Comparison of ENCODE assay signal across 2 cellular contexts in the genomic region with DNA sequence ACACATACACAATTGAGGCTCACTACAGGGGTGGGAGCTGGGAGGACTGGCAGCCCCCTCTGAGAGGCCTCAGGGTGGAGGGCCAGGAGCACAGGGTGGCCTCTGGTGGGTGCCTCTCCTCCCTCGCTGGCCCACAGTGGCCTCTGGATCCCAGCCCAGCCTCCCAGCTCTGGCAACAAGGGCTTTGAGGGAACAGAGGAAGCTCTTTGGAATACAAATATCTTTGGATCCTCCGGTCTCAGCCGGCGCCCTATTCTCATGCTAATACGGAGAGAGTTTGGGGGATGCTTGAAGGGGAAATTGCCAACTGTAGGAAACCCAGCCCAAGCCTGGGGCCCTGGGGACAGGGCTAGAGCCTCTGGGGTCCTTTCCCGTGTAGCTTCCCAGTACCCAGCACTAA.
TF ChIP-seq lines count a peak whose summit lies in the region.

No MANE protein-coding gene starts in this region.

TF ChIP-seq in GM23338, 12 proteins besides CTCF, POLR2A, EP300 and RAD21:
- TF ChIP-seq POLR2AphosphoS5 (IDR thresholded peaks at IDR 0.05; ENCODE audit: low read depth) (0 out of 2 replicates have a peak, but pooled peaks have one; percentile 29), JUNB (IDR thresholded peaks at IDR 0.05; ENCODE audit: unreplicated experiment) (no peak), NANOG (IDR thresholded peaks at IDR 0.05; ENCODE audit: borderline replicate concordance) (no peak), ZNF114 (CRISPR knock-in tag; IDR thresholded peaks at IDR 0.05) (no peak)
- TF ChIP-seq, protein P1, sequence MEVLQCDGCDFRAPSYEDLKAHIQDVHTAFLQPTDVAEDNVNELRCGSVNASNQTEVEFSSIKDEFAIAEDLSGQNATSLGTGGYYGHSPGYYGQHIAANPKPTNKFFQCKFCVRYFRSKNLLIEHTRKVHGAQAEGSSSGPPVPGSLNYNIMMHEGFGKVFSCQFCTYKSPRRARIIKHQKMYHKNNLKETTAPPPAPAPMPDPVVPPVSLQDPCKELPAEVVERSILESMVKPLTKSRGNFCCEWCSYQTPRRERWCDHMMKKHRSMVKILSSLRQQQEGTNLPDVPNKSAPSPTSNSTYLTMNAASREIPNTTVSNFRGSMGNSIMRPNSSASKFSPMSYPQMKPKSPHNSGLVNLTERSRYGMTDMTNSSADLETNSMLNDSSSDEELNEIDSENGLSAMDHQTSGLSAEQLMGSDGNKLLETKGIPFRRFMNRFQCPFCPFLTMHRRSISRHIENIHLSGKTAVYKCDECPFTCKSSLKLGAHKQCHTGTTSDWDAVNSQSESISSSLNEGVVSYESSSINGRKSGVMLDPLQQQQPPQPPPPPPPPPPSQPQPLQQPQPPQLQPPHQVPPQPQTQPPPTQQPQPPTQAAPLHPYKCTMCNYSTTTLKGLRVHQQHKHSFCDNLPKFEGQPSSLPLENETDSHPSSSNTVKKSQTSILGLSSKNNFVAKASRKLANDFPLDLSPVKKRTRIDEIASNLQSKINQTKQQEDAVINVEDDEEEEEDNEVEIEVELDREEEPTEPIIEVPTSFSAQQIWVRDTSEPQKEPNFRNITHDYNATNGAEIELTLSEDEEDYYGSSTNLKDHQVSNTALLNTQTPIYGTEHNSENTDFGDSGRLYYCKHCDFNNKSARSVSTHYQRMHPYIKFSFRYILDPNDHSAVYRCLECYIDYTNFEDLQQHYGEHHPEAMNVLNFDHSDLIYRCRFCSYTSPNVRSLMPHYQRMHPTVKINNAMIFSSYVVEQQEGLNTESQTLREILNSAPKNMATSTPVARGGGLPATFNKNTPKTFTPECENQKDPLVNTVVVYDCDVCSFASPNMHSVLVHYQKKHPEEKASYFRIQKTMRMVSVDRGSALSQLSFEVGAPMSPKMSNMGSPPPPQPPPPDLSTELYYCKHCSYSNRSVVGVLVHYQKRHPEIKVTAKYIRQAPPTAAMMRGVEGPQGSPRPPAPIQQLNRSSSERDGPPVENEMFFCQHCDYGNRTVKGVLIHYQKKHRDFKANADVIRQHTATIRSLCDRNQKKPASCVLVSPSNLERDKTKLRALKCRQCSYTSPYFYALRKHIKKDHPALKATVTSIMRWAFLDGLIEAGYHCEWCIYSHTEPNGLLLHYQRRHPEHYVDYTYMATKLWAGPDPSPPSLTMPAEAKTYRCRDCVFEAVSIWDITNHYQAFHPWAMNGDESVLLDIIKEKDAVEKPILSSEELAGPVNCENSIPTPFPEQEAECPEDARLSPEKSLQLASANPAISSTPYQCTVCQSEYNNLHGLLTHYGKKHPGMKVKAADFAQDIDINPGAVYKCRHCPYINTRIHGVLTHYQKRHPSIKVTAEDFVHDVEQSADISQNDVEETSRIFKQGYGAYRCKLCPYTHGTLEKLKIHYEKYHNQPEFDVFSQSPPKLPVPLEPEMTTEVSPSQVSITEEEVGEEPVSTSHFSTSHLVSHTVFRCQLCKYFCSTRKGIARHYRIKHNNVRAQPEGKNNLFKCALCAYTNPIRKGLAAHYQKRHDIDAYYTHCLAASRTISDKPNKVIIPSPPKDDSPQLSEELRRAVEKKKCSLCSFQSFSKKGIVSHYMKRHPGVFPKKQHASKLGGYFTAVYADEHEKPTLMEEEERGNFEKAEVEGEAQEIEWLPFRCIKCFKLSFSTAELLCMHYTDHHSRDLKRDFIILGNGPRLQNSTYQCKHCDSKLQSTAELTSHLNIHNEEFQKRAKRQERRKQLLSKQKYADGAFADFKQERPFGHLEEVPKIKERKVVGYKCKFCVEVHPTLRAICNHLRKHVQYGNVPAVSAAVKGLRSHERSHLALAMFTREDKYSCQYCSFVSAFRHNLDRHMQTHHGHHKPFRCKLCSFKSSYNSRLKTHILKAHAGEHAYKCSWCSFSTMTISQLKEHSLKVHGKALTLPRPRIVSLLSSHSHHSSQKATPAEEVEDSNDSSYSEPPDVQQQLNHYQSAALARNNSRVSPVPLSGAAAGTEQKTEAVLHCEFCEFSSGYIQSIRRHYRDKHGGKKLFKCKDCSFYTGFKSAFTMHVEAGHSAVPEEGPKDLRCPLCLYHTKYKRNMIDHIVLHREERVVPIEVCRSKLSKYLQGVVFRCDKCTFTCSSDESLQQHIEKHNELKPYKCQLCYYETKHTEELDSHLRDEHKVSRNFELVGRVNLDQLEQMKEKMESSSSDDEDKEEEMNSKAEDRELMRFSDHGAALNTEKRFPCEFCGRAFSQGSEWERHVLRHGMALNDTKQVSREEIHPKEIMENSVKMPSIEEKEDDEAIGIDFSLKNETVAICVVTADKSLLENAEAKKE (CRISPR knock-in tag; IDR thresholded peaks at IDR 0.05): peak; percentile 74; the same call in 1 of the 2 replicates

TF ChIP-seq in WTC11, 78 proteins besides CTCF, POLR2A, EP300 and RAD21:
- TF ChIP-seq ZNF396 (CRISPR knock-in tag; IDR thresholded peaks at IDR 0.05; ENCODE audit: borderline replicate concordance): no peak
- TF ChIP-seq, protein P2, sequence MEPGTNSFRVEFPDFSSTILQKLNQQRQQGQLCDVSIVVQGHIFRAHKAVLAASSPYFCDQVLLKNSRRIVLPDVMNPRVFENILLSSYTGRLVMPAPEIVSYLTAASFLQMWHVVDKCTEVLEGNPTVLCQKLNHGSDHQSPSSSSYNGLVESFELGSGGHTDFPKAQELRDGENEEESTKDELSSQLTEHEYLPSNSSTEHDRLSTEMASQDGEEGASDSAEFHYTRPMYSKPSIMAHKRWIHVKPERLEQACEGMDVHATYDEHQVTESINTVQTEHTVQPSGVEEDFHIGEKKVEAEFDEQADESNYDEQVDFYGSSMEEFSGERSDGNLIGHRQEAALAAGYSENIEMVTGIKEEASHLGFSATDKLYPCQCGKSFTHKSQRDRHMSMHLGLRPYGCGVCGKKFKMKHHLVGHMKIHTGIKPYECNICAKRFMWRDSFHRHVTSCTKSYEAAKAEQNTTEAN (CRISPR knock-in tag; IDR thresholded peaks at IDR 0.05): no peak
- TF ChIP-seq CREB1 (CRISPR knock-in tag; IDR thresholded peaks at IDR 0.05): no peak
- TF ChIP-seq NR3C1 (CRISPR knock-in tag; conservative IDR thresholded peaks at IDR 0.05; ENCODE audit: low read depth): 0 out of 2 replicates have a peak, but pooled peaks have one; percentile 14
- TF ChIP-seq, protein P3, sequence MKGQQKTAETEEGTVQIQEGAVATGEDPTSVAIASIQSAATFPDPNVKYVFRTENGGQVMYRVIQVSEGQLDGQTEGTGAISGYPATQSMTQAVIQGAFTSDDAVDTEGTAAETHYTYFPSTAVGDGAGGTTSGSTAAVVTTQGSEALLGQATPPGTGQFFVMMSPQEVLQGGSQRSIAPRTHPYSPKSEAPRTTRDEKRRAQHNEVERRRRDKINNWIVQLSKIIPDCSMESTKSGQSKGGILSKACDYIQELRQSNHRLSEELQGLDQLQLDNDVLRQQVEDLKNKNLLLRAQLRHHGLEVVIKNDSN (CRISPR knock-in tag; IDR thresholded peaks at IDR 0.05): no peak
- TF ChIP-seq FOXK1 (CRISPR knock-in tag; IDR thresholded peaks at IDR 0.05): 0 out of 2 replicates have a peak, but pooled peaks have one; percentile 23
- TF ChIP-seq, protein P4, sequence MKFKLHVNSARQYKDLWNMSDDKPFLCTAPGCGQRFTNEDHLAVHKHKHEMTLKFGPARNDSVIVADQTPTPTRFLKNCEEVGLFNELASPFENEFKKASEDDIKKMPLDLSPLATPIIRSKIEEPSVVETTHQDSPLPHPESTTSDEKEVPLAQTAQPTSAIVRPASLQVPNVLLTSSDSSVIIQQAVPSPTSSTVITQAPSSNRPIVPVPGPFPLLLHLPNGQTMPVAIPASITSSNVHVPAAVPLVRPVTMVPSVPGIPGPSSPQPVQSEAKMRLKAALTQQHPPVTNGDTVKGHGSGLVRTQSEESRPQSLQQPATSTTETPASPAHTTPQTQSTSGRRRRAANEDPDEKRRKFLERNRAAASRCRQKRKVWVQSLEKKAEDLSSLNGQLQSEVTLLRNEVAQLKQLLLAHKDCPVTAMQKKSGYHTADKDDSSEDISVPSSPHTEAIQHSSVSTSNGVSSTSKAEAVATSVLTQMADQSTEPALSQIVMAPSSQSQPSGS (CRISPR knock-in tag; IDR thresholded peaks at IDR 0.05; ENCODE audit: borderline replicate concordance, low read depth): no peak
- TF ChIP-seq, protein P5, sequence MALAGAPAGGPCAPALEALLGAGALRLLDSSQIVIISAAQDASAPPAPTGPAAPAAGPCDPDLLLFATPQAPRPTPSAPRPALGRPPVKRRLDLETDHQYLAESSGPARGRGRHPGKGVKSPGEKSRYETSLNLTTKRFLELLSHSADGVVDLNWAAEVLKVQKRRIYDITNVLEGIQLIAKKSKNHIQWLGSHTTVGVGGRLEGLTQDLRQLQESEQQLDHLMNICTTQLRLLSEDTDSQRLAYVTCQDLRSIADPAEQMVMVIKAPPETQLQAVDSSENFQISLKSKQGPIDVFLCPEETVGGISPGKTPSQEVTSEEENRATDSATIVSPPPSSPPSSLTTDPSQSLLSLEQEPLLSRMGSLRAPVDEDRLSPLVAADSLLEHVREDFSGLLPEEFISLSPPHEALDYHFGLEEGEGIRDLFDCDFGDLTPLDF (CRISPR knock-in tag; IDR thresholded peaks at IDR 0.05): no peak
- TF ChIP-seq ETV6 (CRISPR knock-in tag; IDR thresholded peaks at IDR 0.05): peak; percentile 36; the same call in 1 of the 2 replicates
- peak; percentile 27; the same call in 1 of the 2 replicates for TF ChIP-seq ZNF423 (CRISPR knock-in tag; IDR thresholded peaks at IDR 0.05)
- no peak for TF ChIP-seq HMGA2 (CRISPR knock-in tag; IDR thresholded peaks at IDR 0.05)
- TF ChIP-seq, protein P6, sequence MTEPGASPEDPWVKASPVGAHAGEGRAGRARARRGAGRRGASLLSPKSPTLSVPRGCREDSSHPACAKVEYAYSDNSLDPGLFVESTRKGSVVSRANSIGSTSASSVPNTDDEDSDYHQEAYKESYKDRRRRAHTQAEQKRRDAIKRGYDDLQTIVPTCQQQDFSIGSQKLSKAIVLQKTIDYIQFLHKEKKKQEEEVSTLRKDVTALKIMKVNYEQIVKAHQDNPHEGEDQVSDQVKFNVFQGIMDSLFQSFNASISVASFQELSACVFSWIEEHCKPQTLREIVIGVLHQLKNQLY (CRISPR knock-in tag; IDR thresholded peaks at IDR 0.05): no peak
- TF ChIP-seq, protein P7, sequence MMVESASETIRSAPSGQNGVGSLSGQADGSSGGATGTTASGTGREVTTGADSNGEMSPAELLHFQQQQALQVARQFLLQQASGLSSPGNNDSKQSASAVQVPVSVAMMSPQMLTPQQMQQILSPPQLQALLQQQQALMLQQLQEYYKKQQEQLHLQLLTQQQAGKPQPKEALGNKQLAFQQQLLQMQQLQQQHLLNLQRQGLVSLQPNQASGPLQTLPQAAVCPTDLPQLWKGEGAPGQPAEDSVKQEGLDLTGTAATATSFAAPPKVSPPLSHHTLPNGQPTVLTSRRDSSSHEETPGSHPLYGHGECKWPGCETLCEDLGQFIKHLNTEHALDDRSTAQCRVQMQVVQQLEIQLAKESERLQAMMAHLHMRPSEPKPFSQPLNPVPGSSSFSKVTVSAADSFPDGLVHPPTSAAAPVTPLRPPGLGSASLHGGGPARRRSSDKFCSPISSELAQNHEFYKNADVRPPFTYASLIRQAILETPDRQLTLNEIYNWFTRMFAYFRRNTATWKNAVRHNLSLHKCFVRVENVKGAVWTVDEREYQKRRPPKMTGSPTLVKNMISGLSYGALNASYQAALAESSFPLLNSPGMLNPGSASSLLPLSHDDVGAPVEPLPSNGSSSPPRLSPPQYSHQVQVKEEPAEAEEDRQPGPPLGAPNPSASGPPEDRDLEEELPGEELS (CRISPR knock-in tag; IDR thresholded peaks at IDR 0.05): no peak
